ENCODE assay signal across 2 cellular contexts in genomic region chr2:200338692-200339091, GRCh38.
TF ChIP-seq lines count a peak whose summit lies in the region.

No MANE protein-coding gene starts in this region.

TF ChIP-seq in K562, 482 proteins besides CTCF, POLR2A, EP300 and RAD21 (continued from another document):
- TF ChIP-seq HDAC3 (IDR thresholded peaks at IDR 0.05; ENCODE audit: borderline replicate concordance, partially characterized antibody) (no peak), ZBTB40 (IDR thresholded peaks at IDR 0.05) (peak; percentile 58; the same call in 1 of the 2 replicates), ZBTB40 (CRISPR knock-in tag; IDR thresholded peaks at IDR 0.05) (no peak), ASH1L (IDR thresholded peaks at IDR 0.05; ENCODE audit: borderline replicate concordance, low read depth, partially characterized antibody) (no peak), SNIP1 (IDR thresholded peaks at IDR 0.05; ENCODE audit: low read depth) (no peak)

TF ChIP-seq in liver, 16 proteins besides CTCF, POLR2A, EP300 and RAD21:
- TF ChIP-seq MAX (IDR thresholded peaks at IDR 0.05) (peak; percentile 19), RXRA (IDR thresholded peaks at IDR 0.05) (peak in 1 of 2 donors; percentile 17), YY1 (IDR thresholded peaks at IDR 0.05) (no peak)
